In the genomic region with DNA sequence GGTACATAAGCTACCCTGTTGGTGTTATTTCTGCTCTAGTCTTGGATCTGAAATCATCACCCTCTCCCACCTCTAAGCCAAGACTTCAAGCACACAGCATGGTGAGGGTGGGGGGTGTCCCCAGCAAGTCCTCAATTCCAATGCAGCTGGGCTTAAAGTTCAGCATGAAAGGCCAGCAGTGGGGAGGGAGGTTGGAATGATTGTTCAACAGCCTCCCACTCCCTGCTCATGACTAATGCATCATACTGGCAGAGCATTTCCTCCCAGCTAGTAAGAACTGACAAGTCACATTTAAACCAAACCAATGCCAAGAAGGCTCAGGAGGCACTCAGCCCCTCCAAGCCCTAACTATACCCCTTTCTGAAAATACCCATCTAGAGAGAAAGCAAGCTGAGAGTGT, we compare ENCODE assay signal across 2 cellular contexts.
A peak's percentile ranks its signal among the peaks of the same experiment; 100 is the strongest.
TF ChIP-seq lines count a peak whose summit lies in the region.

No MANE protein-coding gene starts in this region.

TF ChIP-seq in IMR-90, 13 proteins besides CTCF, POLR2A, EP300 and RAD21 (continued from another document):
- TF ChIP-seq, protein P1, sequence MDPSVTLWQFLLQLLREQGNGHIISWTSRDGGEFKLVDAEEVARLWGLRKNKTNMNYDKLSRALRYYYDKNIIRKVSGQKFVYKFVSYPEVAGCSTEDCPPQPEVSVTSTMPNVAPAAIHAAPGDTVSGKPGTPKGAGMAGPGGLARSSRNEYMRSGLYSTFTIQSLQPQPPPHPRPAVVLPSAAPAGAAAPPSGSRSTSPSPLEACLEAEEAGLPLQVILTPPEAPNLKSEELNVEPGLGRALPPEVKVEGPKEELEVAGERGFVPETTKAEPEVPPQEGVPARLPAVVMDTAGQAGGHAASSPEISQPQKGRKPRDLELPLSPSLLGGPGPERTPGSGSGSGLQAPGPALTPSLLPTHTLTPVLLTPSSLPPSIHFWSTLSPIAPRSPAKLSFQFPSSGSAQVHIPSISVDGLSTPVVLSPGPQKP (IDR thresholded peaks at IDR 0.05; ENCODE audit: borderline replicate concordance, low read depth, low read length): no peak
- no peak for TF ChIP-seq MXI1 (IDR thresholded peaks at IDR 0.05; ENCODE audit: borderline replicate concordance, low read depth, low read length)
- peak; percentile 56; the same call in 1 of the 2 replicates for TF ChIP-seq CEBPB (IDR thresholded peaks at IDR 0.05; ENCODE audit: low read depth, low read length)
- TF ChIP-seq, protein P2, sequence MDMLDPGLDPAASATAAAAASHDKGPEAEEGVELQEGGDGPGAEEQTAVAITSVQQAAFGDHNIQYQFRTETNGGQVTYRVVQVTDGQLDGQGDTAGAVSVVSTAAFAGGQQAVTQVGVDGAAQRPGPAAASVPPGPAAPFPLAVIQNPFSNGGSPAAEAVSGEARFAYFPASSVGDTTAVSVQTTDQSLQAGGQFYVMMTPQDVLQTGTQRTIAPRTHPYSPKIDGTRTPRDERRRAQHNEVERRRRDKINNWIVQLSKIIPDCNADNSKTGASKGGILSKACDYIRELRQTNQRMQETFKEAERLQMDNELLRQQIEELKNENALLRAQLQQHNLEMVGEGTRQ (IDR thresholded peaks at IDR 0.05; ENCODE audit: low read depth, low read length): no peak
- peak; percentile 60; the same call in 1 of the 2 replicates for TF ChIP-seq MAZ (IDR thresholded peaks at IDR 0.05; ENCODE audit: borderline replicate concordance, low read depth, low read length)

TF ChIP-seq in WTC11, 78 proteins besides CTCF, POLR2A, EP300 and RAD21 (continued from another document):
- TF ChIP-seq AR (CRISPR knock-in tag; IDR thresholded peaks at IDR 0.05): no peak
- no peak for TF ChIP-seq TEAD4 (CRISPR knock-in tag; IDR thresholded peaks at IDR 0.05)
- TF ChIP-seq, protein P3, sequence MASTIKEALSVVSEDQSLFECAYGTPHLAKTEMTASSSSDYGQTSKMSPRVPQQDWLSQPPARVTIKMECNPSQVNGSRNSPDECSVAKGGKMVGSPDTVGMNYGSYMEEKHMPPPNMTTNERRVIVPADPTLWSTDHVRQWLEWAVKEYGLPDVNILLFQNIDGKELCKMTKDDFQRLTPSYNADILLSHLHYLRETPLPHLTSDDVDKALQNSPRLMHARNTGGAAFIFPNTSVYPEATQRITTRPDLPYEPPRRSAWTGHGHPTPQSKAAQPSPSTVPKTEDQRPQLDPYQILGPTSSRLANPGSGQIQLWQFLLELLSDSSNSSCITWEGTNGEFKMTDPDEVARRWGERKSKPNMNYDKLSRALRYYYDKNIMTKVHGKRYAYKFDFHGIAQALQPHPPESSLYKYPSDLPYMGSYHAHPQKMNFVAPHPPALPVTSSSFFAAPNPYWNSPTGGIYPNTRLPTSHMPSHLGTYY (CRISPR knock-in tag; IDR thresholded peaks at IDR 0.05): no peak
- no peak for TF ChIP-seq MXD4 (CRISPR knock-in tag; IDR thresholded peaks at IDR 0.05; ENCODE audit: borderline replicate concordance)
- TF ChIP-seq, protein P4, sequence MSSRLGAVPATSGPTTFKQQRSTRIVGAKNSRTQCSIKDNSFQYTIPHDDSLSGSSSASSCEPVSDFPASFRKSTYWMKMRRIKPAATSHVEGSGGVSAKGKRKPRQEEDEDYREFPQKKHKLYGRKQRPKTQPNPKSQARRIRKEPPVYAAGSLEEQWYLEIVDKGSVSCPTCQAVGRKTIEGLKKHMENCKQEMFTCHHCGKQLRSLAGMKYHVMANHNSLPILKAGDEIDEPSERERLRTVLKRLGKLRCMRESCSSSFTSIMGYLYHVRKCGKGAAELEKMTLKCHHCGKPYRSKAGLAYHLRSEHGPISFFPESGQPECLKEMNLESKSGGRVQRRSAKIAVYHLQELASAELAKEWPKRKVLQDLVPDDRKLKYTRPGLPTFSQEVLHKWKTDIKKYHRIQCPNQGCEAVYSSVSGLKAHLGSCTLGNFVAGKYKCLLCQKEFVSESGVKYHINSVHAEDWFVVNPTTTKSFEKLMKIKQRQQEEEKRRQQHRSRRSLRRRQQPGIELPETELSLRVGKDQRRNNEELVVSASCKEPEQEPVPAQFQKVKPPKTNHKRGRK (CRISPR knock-in tag; IDR thresholded peaks at IDR 0.05; ENCODE audit: borderline replicate concordance): no peak
- TF ChIP-seq CREB1 (CRISPR knock-in tag; IDR thresholded peaks at IDR 0.05): no peak
- TF ChIP-seq ZNF423 (CRISPR knock-in tag; IDR thresholded peaks at IDR 0.05): no peak
- TF ChIP-seq, protein P5, sequence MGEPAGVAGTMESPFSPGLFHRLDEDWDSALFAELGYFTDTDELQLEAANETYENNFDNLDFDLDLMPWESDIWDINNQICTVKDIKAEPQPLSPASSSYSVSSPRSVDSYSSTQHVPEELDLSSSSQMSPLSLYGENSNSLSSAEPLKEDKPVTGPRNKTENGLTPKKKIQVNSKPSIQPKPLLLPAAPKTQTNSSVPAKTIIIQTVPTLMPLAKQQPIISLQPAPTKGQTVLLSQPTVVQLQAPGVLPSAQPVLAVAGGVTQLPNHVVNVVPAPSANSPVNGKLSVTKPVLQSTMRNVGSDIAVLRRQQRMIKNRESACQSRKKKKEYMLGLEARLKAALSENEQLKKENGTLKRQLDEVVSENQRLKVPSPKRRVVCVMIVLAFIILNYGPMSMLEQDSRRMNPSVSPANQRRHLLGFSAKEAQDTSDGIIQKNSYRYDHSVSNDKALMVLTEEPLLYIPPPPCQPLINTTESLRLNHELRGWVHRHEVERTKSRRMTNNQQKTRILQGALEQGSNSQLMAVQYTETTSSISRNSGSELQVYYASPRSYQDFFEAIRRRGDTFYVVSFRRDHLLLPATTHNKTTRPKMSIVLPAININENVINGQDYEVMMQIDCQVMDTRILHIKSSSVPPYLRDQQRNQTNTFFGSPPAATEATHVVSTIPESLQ (CRISPR knock-in tag; IDR thresholded peaks at IDR 0.05): no peak
- TF ChIP-seq ZNF317 (CRISPR knock-in tag; IDR thresholded peaks at IDR 0.05; ENCODE audit: borderline replicate concordance, low read depth): no peak
- no peak for TF ChIP-seq FOXJ3 (CRISPR knock-in tag; IDR thresholded peaks at IDR 0.05; ENCODE audit: borderline replicate concordance)
- no peak for TF ChIP-seq CREM (CRISPR knock-in tag; IDR thresholded peaks at IDR 0.05)
